10 cellular contexts compared by ENCODE assay signal in the genomic region with DNA sequence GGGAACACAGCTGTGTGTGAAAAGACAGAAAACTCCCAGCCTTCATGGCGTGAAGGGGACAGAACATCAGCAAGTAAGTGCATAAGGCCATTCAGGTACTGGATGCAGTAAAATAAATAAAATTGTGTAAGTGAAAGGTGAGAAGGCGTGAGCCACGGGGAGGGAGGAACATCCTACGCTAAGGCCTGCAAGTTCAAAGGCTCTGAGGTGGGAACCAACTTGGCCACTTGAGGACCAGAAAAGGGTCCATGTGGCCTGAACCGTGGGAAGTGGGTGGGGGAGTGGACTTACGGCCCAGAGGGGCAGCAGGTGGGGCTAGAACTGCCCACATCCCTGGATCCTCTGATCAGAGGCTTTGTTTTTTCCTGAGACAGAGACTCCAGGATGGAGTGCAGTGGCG. TPM values are rescaled to one million over a fixed set of nuclear protein-coding genes. Genes with fewer than 3 reads are reported as not detected.
DNase-seq lines count a peak whose midpoint lies in the region; ATAC-seq and TF ChIP-seq lines count a peak whose summit lies in the region.
"Had no signal": no experiment of that assay in that cellular context is flagged by ENCODE, and none has a peak within 500 bp of the region (broad histone marks: within the 10 kb centered on the region; RNA-seq: fewer than 3 reads in every experiment).

No MANE protein-coding gene starts in this region.

- H3K14ac ChIP-seq in trophoblast cell (ENCODE audit: low read length) = no peak overlapping the region

- no peaks in the 10 kb centered on the region for H3K9me3 ChIP-seq in trophoblast cell (ENCODE audit: insufficient read depth, low read depth, low read length)
- H3K9me3 ChIP-seq: adrenal gland, thyroid gland had no signal

- H3K4me1 ChIP-seq in trophoblast cell (ENCODE audit: control insufficient read depth in 1 of 2, insufficient read depth in 2 of 2, low read length in 2 of 2) = peaks cover 3 to 8% of the 10 kb centered on the region in 2 experiments

- no peaks in the 10 kb centered on the region for H3K36me3 ChIP-seq in trophoblast cell (ENCODE audit: control insufficient read depth in 1 of 2, insufficient read depth in 2 of 2, low read length in 2 of 2)
- H3K36me3 ChIP-seq: adrenal gland, thyroid gland had no signal

- peak overlapping the region; percentile 1 for H3K4me3 Mint-ChIP-seq in activated CD4-positive, alpha-beta T cell treated with anti-CD3 and anti-CD28 coated beads for 36 hours

- no peak overlapping the region for H2BK12ac ChIP-seq in trophoblast cell (ENCODE audit: low read length)

- no peak overlapping the region for H3K4me2 ChIP-seq in trophoblast cell (ENCODE audit: low read length)

- no peak overlapping the region for H3K23ac ChIP-seq in trophoblast cell (ENCODE audit: low read length)

- H2BK120ac ChIP-seq in trophoblast cell (ENCODE audit: insufficient read depth, low read length, poor library complexity) = no peak overlapping the region

- CTCF ChIA-PET in activated CD4-positive, alpha-beta T cell treated with anti-CD3 and anti-CD28 coated beads for 36 hours (lab: Charles Lee) = interaction anchor here (1.2 to 1.5 kb wide), 2 partner anchors 9 to 14 kb away, joined by 3 to 5 read pairs; no protein-coding TSS in a partner anchor

- no peak for DNase-seq in activated CD4-positive, alpha-beta T cell treated with anti-CD3 and anti-CD28 coated beads for 36 hours
- no peak for DNase-seq in activated CD4-positive, alpha-beta T cell treated with anti-CD3 and anti-CD28 coated beads for 1 hour
- DNase-seq in dorsolateral prefrontal cortex = no peak
- DNase-seq in trophoblast cell = no peak
- DNase-seq in NCI-H2171 (lab: John Stamatoyannopoulos, UW) = no peak
- no peak for DNase-seq in NCI-H774 (lab: John Stamatoyannopoulos, UW)
- DNase-seq: adrenal gland, NCI-H82, SHP77 had no signal

- no peaks in the 10 kb centered on the region for H3K27me3 ChIP-seq in dorsolateral prefrontal cortex
- H3K27me3 ChIP-seq in trophoblast cell (ENCODE audit: insufficient read depth, low read length) = no peaks in the 10 kb centered on the region
- H3K27me3 ChIP-seq: adrenal gland, thyroid gland had no signal

- peaks cover 5% of the 10 kb centered on the region for H3K79me1 ChIP-seq in trophoblast cell (ENCODE audit: low read length)

- H3K4me1 Mint-ChIP-seq in activated CD4-positive, alpha-beta T cell treated with anti-CD3 and anti-CD28 coated beads for 36 hours = peaks cover 2% of the 10 kb centered on the region

- no peak overlapping the region for H3K18ac ChIP-seq in trophoblast cell (ENCODE audit: low read length)

- intact Hi-C loops in activated CD4-positive, alpha-beta T cell treated with anti-CD3 and anti-CD28 coated beads for 36 hours (cut with DNase I, micrococcal nuclease) = loop anchor here in 1 of 2 experiments (2.0 to 5.0 kb wide), 2 partner anchors 440 to 490 kb away; partner anchors contain the start of genes KNTC1, RSRC2 and SNRNP35
- intact Hi-C loops in dorsolateral prefrontal cortex (cut with DNase I) = loop anchor here in 1 of 2 donors (10.0 kb wide), 1 partner anchor 638 kb away; the partner anchor contains the start of gene DDX55

- peak overlapping the region; percentile 42 for H3K27ac Mint-ChIP-seq in activated CD4-positive, alpha-beta T cell treated with anti-CD3 and anti-CD28 coated beads for 36 hours

- no peak for ATAC-seq in activated CD4-positive, alpha-beta T cell treated with anti-CD3 and anti-CD28 coated beads for 36 hours

- no peak overlapping the region for H4K8ac ChIP-seq in trophoblast cell (ENCODE audit: low read depth, low read length)

- H3K4me3 ChIP-seq in dorsolateral prefrontal cortex (peak overlapping the region in 1 of 59 donors; percentile 92), trophoblast cell (ENCODE audit: low read depth, low read length) (no peak overlapping the region)
- H3K4me3 ChIP-seq: thyroid gland had no signal

- H3K36me3 Mint-ChIP-seq in activated CD4-positive, alpha-beta T cell treated with anti-CD3 and anti-CD28 coated beads for 36 hours (ENCODE audit: low read depth) = no peaks in the 10 kb centered on the region

- no peaks in the 10 kb centered on the region for H3K79me2 ChIP-seq in trophoblast cell (ENCODE audit: control insufficient read depth, insufficient read depth, low read length, poor library complexity)

- no peak overlapping the region for H2BK5ac ChIP-seq in trophoblast cell (ENCODE audit: low read depth, low read length, poor library complexity)

- H3K4ac ChIP-seq in trophoblast cell (ENCODE audit: low read depth, low read length) = no peak overlapping the region

- no peak overlapping the region for H3K9ac ChIP-seq in trophoblast cell (ENCODE audit: low read length)

- H3K27ac ChIP-seq in dorsolateral prefrontal cortex (peak overlapping the region in 40 of 59 donors; percentile 2 to 95 (median 74)), trophoblast cell (ENCODE audit: low read depth, low read length) (no peak overlapping the region)
- H3K27ac ChIP-seq: thyroid gland had no signal

- TF ChIP-seq CTCF in dorsolateral prefrontal cortex (IDR thresholded peaks at IDR 0.05 in 54 of 56, conservative IDR thresholded peaks at IDR 0.05 in 2 of 56; ENCODE audit: low read depth in 1 of 56, partially characterized antibody in 56 of 56) = no peak

- POLR2A ChIA-PET in activated CD4-positive, alpha-beta T cell treated with anti-CD3 and anti-CD28 coated beads for 36 hours (lab: Charles Lee) = interaction anchor here (1.7 kb wide), 1 partner anchor 8 kb away, joined by 9 read pairs; the partner anchor contains the start of gene OGFOD2

- no peaks in the 10 kb centered on the region for H3K27me3 Mint-ChIP-seq in activated CD4-positive, alpha-beta T cell treated with anti-CD3 and anti-CD28 coated beads for 36 hours

- H2AK5ac ChIP-seq in trophoblast cell (ENCODE audit: low read length) = peak overlapping the region; percentile 65

- no peak overlapping the region for H4K91ac ChIP-seq in trophoblast cell (ENCODE audit: low read depth, low read length)

- H4K12ac ChIP-seq in trophoblast cell (ENCODE audit: low read depth, low read length) = no peak overlapping the region

- H3K9me3 Mint-ChIP-seq in activated CD4-positive, alpha-beta T cell treated with anti-CD3 and anti-CD28 coated beads for 36 hours (ENCODE audit: low read depth) = no peaks in the 10 kb centered on the region

- no peak overlapping the region for H2AFZ ChIP-seq in trophoblast cell (ENCODE audit: insufficient read depth, low read length, poor library complexity)

- no CpG with 5 or more reads among the region's 7 CpGs for WGBS in trophoblast cell (ENCODE audit: extremely low coverage, insufficient coverage, insufficient read length)

RNA-seq across cellular contexts. Expression of gene ABCB9, which starts 0.9 kb away (rescaled TPM):
- total RNA-seq in activated CD4-positive, alpha-beta T cell treated with anti-CD3 and anti-CD28 coated beads for 36 hours = 1 to 10 TPM; 3.8 to 6.3 TPM
- 10 to 100 TPM; 26.8 to 86.6 (median 52.6) TPM for total RNA-seq in dorsolateral prefrontal cortex
- polyA plus RNA-seq in trophoblast cell (2013) = 2.4 TPM in 2 replicates

RNA-seq across cellular contexts. Expression of gene OGFOD2, which starts 7.9 kb away (rescaled TPM):
- 10 to 100 TPM; 20.2 to 30.8 TPM for total RNA-seq in activated CD4-positive, alpha-beta T cell treated with anti-CD3 and anti-CD28 coated beads for 36 hours
- 10 to 100 TPM in 119 of 120 experiments, 1 to 10 TPM in 1; 9.6 to 30.5 (median 17.3) TPM for total RNA-seq in dorsolateral prefrontal cortex
- 5.6 and 6.0 TPM in 2 replicates for polyA plus RNA-seq in trophoblast cell (2013)

RNA-seq across cellular contexts. Expression of gene ARL6IP4, which starts 13.3 kb away (rescaled TPM):
- total RNA-seq in activated CD4-positive, alpha-beta T cell treated with anti-CD3 and anti-CD28 coated beads for 36 hours = 100 to 1,000 TPM; 141 to 163 TPM
- total RNA-seq in dorsolateral prefrontal cortex = 100 to 1,000 TPM; 127 to 221 (median 162) TPM
- polyA plus RNA-seq in trophoblast cell (2013) = 121 and 122 TPM in 2 replicates
